In the genomic region with DNA sequence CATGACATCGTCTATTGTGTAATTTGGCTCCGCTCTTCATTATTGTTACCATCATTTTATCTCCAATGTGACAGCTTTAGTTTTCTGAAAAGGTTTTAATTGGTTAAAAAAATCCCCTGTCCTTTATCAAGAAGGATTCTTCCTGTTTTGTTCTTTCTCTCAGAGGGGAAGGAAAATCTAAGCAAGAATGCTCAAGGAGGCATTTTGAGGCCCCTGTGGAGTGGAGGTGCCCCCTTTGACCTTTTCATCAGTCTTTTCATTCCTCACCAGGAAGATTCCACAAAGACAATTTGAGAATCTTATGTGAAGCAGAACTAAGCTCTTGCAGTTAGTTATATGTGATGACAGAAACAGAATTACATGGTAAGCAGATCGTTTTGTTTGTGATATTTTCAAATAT, we compare ENCODE assay signal across 24 cellular contexts.
"Had no signal": no experiment of that assay in that cellular context is flagged by ENCODE, and none has a peak within 500 bp of the region (broad histone marks: within the 10 kb centered on the region; RNA-seq: fewer than 3 reads in every experiment).

No MANE protein-coding gene starts in this region.

- H3K4me1 ChIP-seq: breast epithelium, heart right ventricle, lower lobe of right lung, tibial artery had no signal

- ATAC-seq: activated naive CD4-positive, alpha-beta T cell treated with anti-CD3 and anti-CD28 coated beads, Interleukin-2, amount 50 U/mL, for 72 hours; activated T-helper 17 cell treated with anti-CD3 and anti-CD28 coated beads, Interleukin-2, amount 50 U/mL, for 72 hours; heart right ventricle; left lobe of liver; lower lobe of right lung; natural killer cell; sciatic nerve; stimulated activated effector memory CD8-positive, alpha-beta T cell treated with anti-CD3 and anti-CD28 coated beads, Interleukin-12 subunit alpha, Interleukin-12 subunit beta, amount 100 ng/mL, for 72 hours; stimulated activated naive CD8-positive, alpha-beta T cell treated with anti-CD3 and anti-CD28 coated beads, Interleukin-15, amount 100 ng/mL, for 72 hours had no signal

- DNase-seq: activated CD8-positive, alpha-beta memory T cell treated with anti-CD3 and anti-CD28 coated beads, Interleukin-2, amount 50 U/mL, for 4 hours; activated T-cell treated with anti-CD3 and anti-CD28 coated beads, Interleukin-2, amount 50 U/mL, for 24 hours; effector CD4-positive, alpha-beta T cell; erythroblast; foreskin fibroblast; heart right ventricle; kidney; lower lobe of right lung; natural killer cell; occipital lobe; posterior cingulate gyrus; small intestine; stimulated activated CD4-positive, alpha-beta T cell treated with anti-CD3 and anti-CD28 coated beads, Interleukin-2, amount 100 ng/mL, for 24 hours; stimulated activated naive CD8-positive, alpha-beta T cell treated with anti-CD3 and anti-CD28 coated beads, Interleukin-15, amount 100 ng/mL, for 72 hours; T-helper 1 cell; tibial artery; WERI-Rb-1 had no signal

- H3K36me3 ChIP-seq: breast epithelium, heart right ventricle, lower lobe of right lung, tibial artery, WERI-Rb-1 had no signal

- H3K4me3 ChIP-seq: breast epithelium, coronary artery, heart right ventricle, lower lobe of right lung, tibial artery had no signal

- H3K27me3 ChIP-seq: breast epithelium, heart right ventricle, tibial artery had no signal

- H3K9me3 ChIP-seq: breast epithelium, lower lobe of right lung, tibial artery had no signal

- H3K27ac ChIP-seq: breast epithelium, coronary artery, heart right ventricle, lower lobe of right lung, tibial artery, WERI-Rb-1 had no signal
